ENCODE assay signal across 2 cellular contexts in the genomic region with DNA sequence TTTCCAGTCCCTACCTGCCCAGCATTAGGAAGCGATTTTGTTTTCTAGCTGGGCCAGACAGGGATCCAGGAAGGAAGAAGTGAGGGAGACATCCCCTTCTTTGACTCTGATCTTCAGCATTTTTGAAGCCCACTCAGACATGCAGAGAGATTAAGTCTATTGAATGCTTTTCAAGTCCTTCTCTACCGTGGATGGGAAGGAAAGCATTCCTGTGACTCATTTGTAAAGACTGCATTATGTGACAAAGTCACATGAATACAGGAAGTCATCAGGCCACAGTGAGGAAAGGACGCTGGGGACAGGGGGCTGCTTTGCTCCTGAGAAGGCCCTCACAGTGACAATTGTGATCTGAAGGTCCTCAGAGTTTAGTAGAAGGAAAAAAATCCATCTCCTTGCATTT.
TF ChIP-seq lines count a peak whose summit lies in the region.

No MANE protein-coding gene starts in this region.

TF ChIP-seq in HepG2, 621 proteins besides CTCF, POLR2A, EP300 and RAD21 (continued from another document):
- no peak for TF ChIP-seq PHB2 (IDR thresholded peaks at IDR 0.05; ENCODE audit: partially characterized antibody)
- no peak for TF ChIP-seq RNF2 (conservative IDR thresholded peaks at IDR 0.05; ENCODE audit: low read depth)
TF ChIP-seq in HepG2: peak in this region for 0.

TF ChIP-seq in WTC11, 78 proteins besides CTCF, POLR2A, EP300 and RAD21 (continued from another document):
- TF ChIP-seq IRF2 (CRISPR knock-in tag; IDR thresholded peaks at IDR 0.05; ENCODE audit: borderline replicate concordance, low read depth), result no peak
